In genomic region chr17:69082696-69083095, GRCh38 we compare ENCODE assay signal across 9 cellular contexts. TPM values are rescaled to one million over a fixed set of nuclear protein-coding genes. Genes with fewer than 3 reads are reported as not detected.
"Had no signal": no experiment of that assay in that cellular context is flagged by ENCODE, and none has a peak within 500 bp of the region (broad histone marks: within the 10 kb centered on the region; RNA-seq: fewer than 3 reads in every experiment).

No MANE protein-coding gene starts in this region.

- DNase-seq: GDM1, GF-D8 had no signal

- ATAC-seq: GM12878 had no signal

- FAIRE-seq: G401.6, GM12878, GM12891, GM12892, GM18507, GM19239 had no signal

- H3K4me3 ChIP-seq: GM12878 had no signal

RNA-seq across cellular contexts. Expression of gene ABCA9, which starts 22.0 kb away (rescaled TPM):
- total RNA-seq: G401 had no signal
